1 cellular context compared by ENCODE assay signal in genomic region chr1:160204526-160205241, GRCh38.
TF ChIP-seq lines count a peak whose summit lies in the region.

No MANE protein-coding gene starts in this region.

TF ChIP-seq in WTC11, 78 proteins besides CTCF, POLR2A, EP300 and RAD21 (continued from another document):
- TF ChIP-seq STAT6 (CRISPR knock-in tag; conservative IDR thresholded peaks at IDR 0.05; ENCODE audit: low read depth) = no peak
- TF ChIP-seq ZNF232 (CRISPR knock-in tag; IDR thresholded peaks at IDR 0.05) = no peak
- TF ChIP-seq NR2C2 (CRISPR knock-in tag; IDR thresholded peaks at IDR 0.05) = no peak
- no peak for TF ChIP-seq ZBTB21 (CRISPR knock-in tag; IDR thresholded peaks at IDR 0.05; ENCODE audit: borderline replicate concordance)
- TF ChIP-seq ETV6 (CRISPR knock-in tag; IDR thresholded peaks at IDR 0.05) = no peak
